Comparison of ENCODE assay signal across 10 cellular contexts in genomic region chr10:97948822-97949221, GRCh38.
"Had no signal": no experiment of that assay in that cellular context is flagged by ENCODE, and none has a peak within 500 bp of the region (broad histone marks: within the 10 kb centered on the region; RNA-seq: fewer than 3 reads in every experiment).

No MANE protein-coding gene starts in this region.

- DNase-seq: GM23248, GOT3, H7, HFFc6, IMR-90, KBM-7 had no signal

- H3K4me3 ChIP-seq: GM23248, HAP-1 had no signal

- H2AFZ ChIP-seq: GM23248 had no signal

- H3K36me3 ChIP-seq: HAP-1 had no signal

- H3K9ac ChIP-seq: GM23248, KMS-11 had no signal

- H3K9me3 ChIP-seq: HAP-1 had no signal

- H3K4me1 ChIP-seq: HAP-1 had no signal

- ATAC-seq: HCT116 had no signal

- H3K27ac ChIP-seq: GM23248, HL-60, KMS-11 had no signal

- H3K4me2 ChIP-seq: KMS-11 had no signal
